Comparison of ENCODE assay signal across 16 cellular contexts in genomic region chr2:96150791-96151594, GRCh38. TPM values are rescaled to one million over a fixed set of nuclear protein-coding genes. Genes with fewer than 3 reads are reported as not detected.
DNase-seq lines count a peak whose midpoint lies in the region; ATAC-seq and TF ChIP-seq lines count a peak whose summit lies in the region.
"Had no signal": no experiment of that assay in that cellular context is flagged by ENCODE, and none has a peak within 500 bp of the region (broad histone marks: within the 10 kb centered on the region; RNA-seq: fewer than 3 reads in every experiment).

No MANE protein-coding gene starts in this region.

- no peak for TF ChIP-seq CTCF in activated B cell treated with CpG ODN at 0.5 μM for 24 hours (IDR thresholded peaks at IDR 0.05)

- POLR2A ChIA-PET in activated B cell treated with CpG ODN at 0.5 μM for 24 hours (lab: Charles Lee): interaction anchor here (1.0 to 10.1 kb wide), 4 partner anchors 7 to 84 kb away, joined by 3 to 210 read pairs (median 6); partner anchors contain the start of gene ASTL

- no peak for DNase-seq in activated T-cell treated with anti-CD3 and anti-CD28 coated beads, Interleukin-2, amount 50 U/mL, for 72 hours
- DNase-seq in activated T-cell treated with anti-CD3 and anti-CD28 coated beads, Interleukin-2, amount 50 U/mL, for 4 hours: no peak
- no peak for DNase-seq in activated B cell treated with CpG ODN at 0.5 μM for 24 hours
- DNase-seq in memory B cell (ENCODE audit: low spot score in 2 of 2): no peak
- DNase-seq in stimulated activated effector memory CD8-positive, alpha-beta T cell treated with anti-CD3 and anti-CD28 coated beads, Interleukin-12 subunit alpha, Interleukin-12 subunit beta, amount 100 ng/mL, for 72 hours (ENCODE audit: low spot score in 2 of 2): no peak
- DNase-seq in GDM1 (lab: John Stamatoyannopoulos, UW): no peak
- DNase-seq: amniotic stem cell, mesendoderm, NCI-H187 treated with DMSO at 0.1 percent for 48 hours, NCI-H446, Right ventricle myocardium superior, substantia nigra had no signal

- H3K27ac Mint-ChIP-seq in activated T-cell treated with anti-CD3 and anti-CD28 coated beads, Interleukin-2, amount 50 U/mL, for 72 hours: peak overlapping the region; percentile 3
- H3K27ac Mint-ChIP-seq in activated B cell treated with CpG ODN at 0.5 μM for 24 hours (peak overlapping the region; percentile 35), memory B cell (peak overlapping the region; percentile 80)
- peak overlapping the region; percentile 84 for H3K27ac Mint-ChIP-seq in stimulated activated effector memory CD8-positive, alpha-beta T cell treated with anti-CD3 and anti-CD28 coated beads, Interleukin-12 subunit alpha, Interleukin-12 subunit beta, amount 100 ng/mL, for 72 hours

- no peaks in the 10 kb centered on the region for H3K9me3 Mint-ChIP-seq in activated T-cell treated with anti-CD3 and anti-CD28 coated beads, Interleukin-2, amount 50 U/mL, for 72 hours
- no peaks in the 10 kb centered on the region for H3K9me3 Mint-ChIP-seq in activated T-cell treated with anti-CD3 and anti-CD28 coated beads, Interleukin-2, amount 50 U/mL, for 4 hours
- H3K9me3 Mint-ChIP-seq in activated B cell treated with CpG ODN at 0.5 μM for 24 hours: no peaks in the 10 kb centered on the region
- H3K9me3 Mint-ChIP-seq in memory B cell: no peaks in the 10 kb centered on the region
- H3K9me3 Mint-ChIP-seq in stimulated activated effector memory CD8-positive, alpha-beta T cell treated with anti-CD3 and anti-CD28 coated beads, Interleukin-12 subunit alpha, Interleukin-12 subunit beta, amount 100 ng/mL, for 72 hours: no peaks in the 10 kb centered on the region

- H3K27me3 Mint-ChIP-seq in activated T-cell treated with anti-CD3 and anti-CD28 coated beads, Interleukin-2, amount 50 U/mL, for 72 hours (ENCODE audit: low read depth): no peaks in the 10 kb centered on the region
- H3K27me3 Mint-ChIP-seq in activated T-cell treated with anti-CD3 and anti-CD28 coated beads, Interleukin-2, amount 50 U/mL, for 4 hours (ENCODE audit: low read depth): no peaks in the 10 kb centered on the region
- H3K27me3 Mint-ChIP-seq in activated B cell treated with CpG ODN at 0.5 μM for 24 hours: no peaks in the 10 kb centered on the region
- H3K27me3 Mint-ChIP-seq in memory B cell: no peaks in the 10 kb centered on the region

- CTCF ChIA-PET in activated B cell treated with CpG ODN at 0.5 μM for 24 hours (lab: Charles Lee): interaction anchor here (0.6 to 5.3 kb wide), 4 partner anchors 12 to 34 kb away, joined by 3 to 40 read pairs (median 4); no protein-coding TSS in a partner anchor

- ATAC-seq in activated T-cell treated with anti-CD3 and anti-CD28 coated beads, Interleukin-2, amount 50 U/mL, for 72 hours (replicated peaks in 1 of 2): no peak
- ATAC-seq in activated T-cell treated with anti-CD3 and anti-CD28 coated beads, Interleukin-2, amount 50 U/mL, for 4 hours: no peak
- ATAC-seq in activated B cell treated with CpG ODN at 0.5 μM for 24 hours (ENCODE audit: low read depth) (no peak), memory B cell (ENCODE audit: low read depth) (no peak), HG03521 (IDR thresholded peaks at IDR 0.05; ENCODE audit: unreplicated experiment) (no peak), GM19035 (IDR thresholded peaks at IDR 0.05; ENCODE audit: unreplicated experiment) (no peak)
- no peak for ATAC-seq in stimulated activated effector memory CD8-positive, alpha-beta T cell treated with anti-CD3 and anti-CD28 coated beads, Interleukin-12 subunit alpha, Interleukin-12 subunit beta, amount 100 ng/mL, for 72 hours

- H3K4me3 Mint-ChIP-seq in activated T-cell treated with anti-CD3 and anti-CD28 coated beads, Interleukin-2, amount 50 U/mL, for 72 hours: no peak overlapping the region
- no peak overlapping the region for H3K4me3 Mint-ChIP-seq in activated T-cell treated with anti-CD3 and anti-CD28 coated beads, Interleukin-2, amount 50 U/mL, for 4 hours
- H3K4me3 Mint-ChIP-seq in activated B cell treated with CpG ODN at 0.5 μM for 24 hours: no peak overlapping the region
- H3K4me3 Mint-ChIP-seq in memory B cell: no peak overlapping the region
- H3K4me3 Mint-ChIP-seq in stimulated activated effector memory CD8-positive, alpha-beta T cell treated with anti-CD3 and anti-CD28 coated beads, Interleukin-12 subunit alpha, Interleukin-12 subunit beta, amount 100 ng/mL, for 72 hours: no peak overlapping the region

- peaks cover 96% of the 10 kb centered on the region for H3K4me1 Mint-ChIP-seq in activated T-cell treated with anti-CD3 and anti-CD28 coated beads, Interleukin-2, amount 50 U/mL, for 72 hours (ENCODE audit: low read depth)
- H3K4me1 Mint-ChIP-seq in activated T-cell treated with anti-CD3 and anti-CD28 coated beads, Interleukin-2, amount 50 U/mL, for 4 hours (ENCODE audit: low read depth): peaks cover 72% of the 10 kb centered on the region
- H3K4me1 Mint-ChIP-seq in activated B cell treated with CpG ODN at 0.5 μM for 24 hours (peaks cover 58% of the 10 kb centered on the region), memory B cell (peaks cover 43% of the 10 kb centered on the region)
- peaks cover 88% of the 10 kb centered on the region for H3K4me1 Mint-ChIP-seq in stimulated activated effector memory CD8-positive, alpha-beta T cell treated with anti-CD3 and anti-CD28 coated beads, Interleukin-12 subunit alpha, Interleukin-12 subunit beta, amount 100 ng/mL, for 72 hours

- H3K36me3 Mint-ChIP-seq in activated T-cell treated with anti-CD3 and anti-CD28 coated beads, Interleukin-2, amount 50 U/mL, for 72 hours (ENCODE audit: insufficient read depth in 2 of 2): no peaks in the 10 kb centered on the region
- no peaks in the 10 kb centered on the region for H3K36me3 Mint-ChIP-seq in activated T-cell treated with anti-CD3 and anti-CD28 coated beads, Interleukin-2, amount 50 U/mL, for 4 hours (ENCODE audit: insufficient read depth)
- H3K36me3 Mint-ChIP-seq in activated B cell treated with CpG ODN at 0.5 μM for 24 hours (ENCODE audit: low read depth) (no peaks in the 10 kb centered on the region), memory B cell (no peaks in the 10 kb centered on the region)
- H3K36me3 Mint-ChIP-seq in stimulated activated effector memory CD8-positive, alpha-beta T cell treated with anti-CD3 and anti-CD28 coated beads, Interleukin-12 subunit alpha, Interleukin-12 subunit beta, amount 100 ng/mL, for 72 hours: peaks cover 16% of the 10 kb centered on the region

- intact Hi-C loops in activated B cell treated with CpG ODN at 0.5 μM for 24 hours (cut with micrococcal nuclease): no loop called here

RNA-seq across cellular contexts. Expression of gene DUSP2, which starts 5.8 kb away (rescaled TPM):
- 100 to 1,000 TPM; 340 to 388 TPM for total RNA-seq in activated T-cell treated with anti-CD3 and anti-CD28 coated beads, Interleukin-2, amount 50 U/mL, for 72 hours
- 100 to 1,000 TPM; 365 to 525 (median 419) TPM for total RNA-seq in activated T-cell treated with anti-CD3 and anti-CD28 coated beads, Interleukin-2, amount 50 U/mL, for 4 hours
- 118 and 122 TPM in 2 replicates for total RNA-seq in activated B cell treated with CpG ODN at 0.5 μM for 24 hours

RNA-seq across cellular contexts. Expression of gene ASTL, which starts 12.7 kb away (rescaled TPM):
- 1 to 10 TPM; 8.1 to 9.1 TPM for total RNA-seq in activated T-cell treated with anti-CD3 and anti-CD28 coated beads, Interleukin-2, amount 50 U/mL, for 72 hours
- 1 to 10 TPM; 2.3 to 3.0 (median 2.8) TPM for total RNA-seq in activated T-cell treated with anti-CD3 and anti-CD28 coated beads, Interleukin-2, amount 50 U/mL, for 4 hours
- 1.0 and 1.6 TPM in 2 replicates for total RNA-seq in activated B cell treated with CpG ODN at 0.5 μM for 24 hours
- total RNA-seq: right atrium auricular region; Right ventricle myocardium superior; T-helper 2 cell treated with Interferon-gamma antibody and Interleukin-4, amounts not matched to agents 100 ng/mL and 5 ng/mL, for 36 hours had no signal

RNA-seq across cellular contexts. Expression of gene ADRA2B, which starts 34.6 kb away (rescaled TPM):
- 1 to 10 TPM; 1.7 to 2.1 TPM for total RNA-seq in activated T-cell treated with anti-CD3 and anti-CD28 coated beads, Interleukin-2, amount 50 U/mL, for 72 hours
- total RNA-seq in activated T-cell treated with anti-CD3 and anti-CD28 coated beads, Interleukin-2, amount 50 U/mL, for 4 hours: under 1 TPM; 0.40 to 0.57 (median 0.40) TPM
- 0.11 and 0.37 TPM in 2 replicates for total RNA-seq in activated B cell treated with CpG ODN at 0.5 μM for 24 hours

RNA-seq across cellular contexts. Expression of gene STARD7, which starts 57.6 kb away (rescaled TPM):
- total RNA-seq in activated T-cell treated with anti-CD3 and anti-CD28 coated beads, Interleukin-2, amount 50 U/mL, for 72 hours: 100 to 1,000 TPM; 202 to 225 TPM
- 100 to 1,000 TPM; 241 to 281 (median 267) TPM for total RNA-seq in activated T-cell treated with anti-CD3 and anti-CD28 coated beads, Interleukin-2, amount 50 U/mL, for 4 hours
- total RNA-seq in activated B cell treated with CpG ODN at 0.5 μM for 24 hours: 148 and 158 TPM in 2 replicates

Comparison
In these comparisons a context has a peak if more than half of its experiments do, and no peak if none do; other contexts are left out.
1. H3K27ac Mint-ChIP-seq: peak in every context shown above with its lines; median percentile 84 in stimulated activated effector memory CD8-positive, alpha-beta T cell treated with anti-CD3 and anti-CD28 coated beads, Interleukin-12 subunit alpha, Interleukin-12 subunit beta, amount 100 ng/mL, for 72 hours; 80 in memory B cell; 35 in activated B cell treated with CpG ODN at 0.5 μM for 24 hours; 3 in activated T-cell treated with anti-CD3 and anti-CD28 coated beads, Interleukin-2, amount 50 U/mL, for 72 hours.